1 cellular context compared by ENCODE assay signal in the genomic region with DNA sequence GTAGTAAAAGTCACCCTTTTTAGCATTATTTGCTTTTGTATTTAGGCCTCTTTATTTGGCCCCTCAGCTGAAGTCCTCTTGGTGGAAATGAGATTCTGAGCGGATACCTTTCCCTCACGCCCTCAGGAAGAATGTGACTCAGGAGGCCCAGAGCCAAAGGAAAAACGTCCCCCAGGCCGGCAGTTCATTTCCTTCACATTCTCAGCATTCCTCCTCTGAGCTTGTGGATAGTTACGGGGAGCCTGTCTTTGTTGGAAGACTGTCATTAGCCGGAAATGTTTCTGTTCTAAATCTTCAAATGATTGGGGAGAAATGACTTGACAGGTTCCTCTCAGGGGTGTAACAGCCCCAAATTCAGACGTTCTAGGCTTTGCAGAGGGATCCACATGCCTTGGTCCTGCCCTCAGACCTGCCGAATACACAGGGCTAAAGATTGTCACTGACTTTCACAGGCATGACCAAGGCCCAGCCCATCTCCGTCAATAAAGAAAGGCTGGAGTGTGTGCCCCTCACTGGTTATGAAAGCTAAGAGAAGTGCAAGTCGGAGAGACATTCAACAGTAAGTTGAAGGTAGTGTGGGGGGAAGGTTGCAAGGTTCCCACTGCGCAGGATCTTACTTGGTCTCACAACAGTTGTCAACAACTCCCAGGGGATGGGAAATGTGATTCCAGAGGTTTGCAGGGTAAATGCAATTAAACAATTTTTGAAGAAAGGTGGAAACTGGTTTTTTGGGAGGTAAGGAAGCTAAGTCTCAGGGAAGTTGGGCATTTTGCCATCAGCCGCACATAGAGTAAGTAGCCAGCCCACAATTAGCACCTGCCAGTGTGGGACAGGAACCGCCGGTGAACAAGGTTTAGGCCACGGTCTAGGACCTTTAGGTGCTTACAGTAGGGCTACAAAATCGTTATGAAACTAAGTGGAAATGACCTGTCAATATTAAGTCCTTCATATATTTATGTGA.
TF ChIP-seq lines count a peak whose summit lies in the region.

No MANE protein-coding gene starts in this region.

TF ChIP-seq in SK-N-SH, 30 proteins besides CTCF, POLR2A, EP300 and RAD21 (continued from another document):
- TF ChIP-seq, protein P1, sequence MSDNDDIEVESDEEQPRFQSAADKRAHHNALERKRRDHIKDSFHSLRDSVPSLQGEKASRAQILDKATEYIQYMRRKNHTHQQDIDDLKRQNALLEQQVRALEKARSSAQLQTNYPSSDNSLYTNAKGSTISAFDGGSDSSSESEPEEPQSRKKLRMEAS (IDR thresholded peaks at IDR 0.05; ENCODE audit: low read depth), result peak; percentile 37; the same call in 1 of the 2 replicates
- TF ChIP-seq TAF1 (IDR thresholded peaks at IDR 0.05; ENCODE audit: borderline replicate concordance, low read depth, low read length) (peak; percentile 44; the same call in 1 of the 2 replicates), RXRA (IDR thresholded peaks at IDR 0.05; ENCODE audit: borderline replicate concordance, low read depth) (no peak), FOXM1 (IDR thresholded peaks at IDR 0.05; ENCODE audit: low read depth) (no peak), PBX3 (IDR thresholded peaks at IDR 0.05) (peak; percentile 79), TCF12 (IDR thresholded peaks at IDR 0.05) (peak; percentile 77), SMC3 (IDR thresholded peaks at IDR 0.05; ENCODE audit: low read depth, low read length) (no peak), MEF2A (IDR thresholded peaks at IDR 0.05; ENCODE audit: borderline replicate concordance, low read depth) (no peak), SIN3A (IDR thresholded peaks at IDR 0.05; ENCODE audit: borderline replicate concordance, low read depth, low read length) (no peak), RFX5 (IDR thresholded peaks at IDR 0.05; ENCODE audit: low read length) (no peak), YY1 (IDR thresholded peaks at IDR 0.05; ENCODE audit: low read depth) (no peak), MXI1 (IDR thresholded peaks at IDR 0.05; ENCODE audit: low read depth, low read length) (no peak), FOSL2 (IDR thresholded peaks at IDR 0.05; ENCODE audit: borderline replicate concordance, low read depth) (peak; percentile 51; the same call in 1 of the 2 replicates), JUND (IDR thresholded peaks at IDR 0.05) (peak; percentile 61), GATA2 (CRISPR knock-in tag; IDR thresholded peaks at IDR 0.05) (no peak)
- TF ChIP-seq, protein P2, sequence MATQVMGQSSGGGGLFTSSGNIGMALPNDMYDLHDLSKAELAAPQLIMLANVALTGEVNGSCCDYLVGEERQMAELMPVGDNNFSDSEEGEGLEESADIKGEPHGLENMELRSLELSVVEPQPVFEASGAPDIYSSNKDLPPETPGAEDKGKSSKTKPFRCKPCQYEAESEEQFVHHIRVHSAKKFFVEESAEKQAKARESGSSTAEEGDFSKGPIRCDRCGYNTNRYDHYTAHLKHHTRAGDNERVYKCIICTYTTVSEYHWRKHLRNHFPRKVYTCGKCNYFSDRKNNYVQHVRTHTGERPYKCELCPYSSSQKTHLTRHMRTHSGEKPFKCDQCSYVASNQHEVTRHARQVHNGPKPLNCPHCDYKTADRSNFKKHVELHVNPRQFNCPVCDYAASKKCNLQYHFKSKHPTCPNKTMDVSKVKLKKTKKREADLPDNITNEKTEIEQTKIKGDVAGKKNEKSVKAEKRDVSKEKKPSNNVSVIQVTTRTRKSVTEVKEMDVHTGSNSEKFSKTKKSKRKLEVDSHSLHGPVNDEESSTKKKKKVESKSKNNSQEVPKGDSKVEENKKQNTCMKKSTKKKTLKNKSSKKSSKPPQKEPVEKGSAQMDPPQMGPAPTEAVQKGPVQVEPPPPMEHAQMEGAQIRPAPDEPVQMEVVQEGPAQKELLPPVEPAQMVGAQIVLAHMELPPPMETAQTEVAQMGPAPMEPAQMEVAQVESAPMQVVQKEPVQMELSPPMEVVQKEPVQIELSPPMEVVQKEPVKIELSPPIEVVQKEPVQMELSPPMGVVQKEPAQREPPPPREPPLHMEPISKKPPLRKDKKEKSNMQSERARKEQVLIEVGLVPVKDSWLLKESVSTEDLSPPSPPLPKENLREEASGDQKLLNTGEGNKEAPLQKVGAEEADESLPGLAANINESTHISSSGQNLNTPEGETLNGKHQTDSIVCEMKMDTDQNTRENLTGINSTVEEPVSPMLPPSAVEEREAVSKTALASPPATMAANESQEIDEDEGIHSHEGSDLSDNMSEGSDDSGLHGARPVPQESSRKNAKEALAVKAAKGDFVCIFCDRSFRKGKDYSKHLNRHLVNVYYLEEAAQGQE (IDR thresholded peaks at IDR 0.05; ENCODE audit: low read depth, low read length), result peak; percentile 64
- TF ChIP-seq, protein P3, sequence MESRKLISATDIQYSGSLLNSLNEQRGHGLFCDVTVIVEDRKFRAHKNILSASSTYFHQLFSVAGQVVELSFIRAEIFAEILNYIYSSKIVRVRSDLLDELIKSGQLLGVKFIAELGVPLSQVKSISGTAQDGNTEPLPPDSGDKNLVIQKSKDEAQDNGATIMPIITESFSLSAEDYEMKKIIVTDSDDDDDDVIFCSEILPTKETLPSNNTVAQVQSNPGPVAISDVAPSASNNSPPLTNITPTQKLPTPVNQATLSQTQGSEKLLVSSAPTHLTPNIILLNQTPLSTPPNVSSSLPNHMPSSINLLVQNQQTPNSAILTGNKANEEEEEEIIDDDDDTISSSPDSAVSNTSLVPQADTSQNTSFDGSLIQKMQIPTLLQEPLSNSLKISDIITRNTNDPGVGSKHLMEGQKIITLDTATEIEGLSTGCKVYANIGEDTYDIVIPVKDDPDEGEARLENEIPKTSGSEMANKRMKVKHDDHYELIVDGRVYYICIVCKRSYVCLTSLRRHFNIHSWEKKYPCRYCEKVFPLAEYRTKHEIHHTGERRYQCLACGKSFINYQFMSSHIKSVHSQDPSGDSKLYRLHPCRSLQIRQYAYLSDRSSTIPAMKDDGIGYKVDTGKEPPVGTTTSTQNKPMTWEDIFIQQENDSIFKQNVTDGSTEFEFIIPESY (IDR thresholded peaks at IDR 0.05; ENCODE audit: borderline replicate concordance, low read depth), result no peak
